ENCODE assay signal across 1 cellular context in the genomic region with DNA sequence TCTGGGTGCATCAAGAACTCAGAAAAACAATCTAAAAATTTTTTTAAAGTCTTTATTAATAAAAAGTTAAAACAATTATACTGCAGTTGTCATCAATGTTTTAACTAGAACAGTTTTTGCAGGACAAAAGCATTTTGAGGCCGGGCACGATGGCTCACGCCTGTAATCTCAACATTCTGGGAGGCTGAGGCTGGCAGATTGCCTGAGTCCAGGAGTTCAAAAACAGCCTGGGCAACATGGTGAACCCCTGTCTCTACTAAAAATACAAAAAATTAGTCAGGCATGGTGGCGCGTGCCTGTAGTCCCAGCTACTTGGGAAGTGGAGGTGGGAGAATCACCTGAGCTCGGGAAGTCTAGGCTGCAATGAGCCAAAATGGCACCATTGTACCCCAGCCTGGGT.
TF ChIP-seq lines count a peak whose summit lies in the region.

No MANE protein-coding gene starts in this region.

TF ChIP-seq in GM12878, 131 proteins besides CTCF, POLR2A, EP300 and RAD21:
- TF ChIP-seq CREM (IDR thresholded peaks at IDR 0.05; ENCODE audit: low read depth) (no peak), DPF2 (IDR thresholded peaks at IDR 0.05) (no peak), BCL11A (IDR thresholded peaks at IDR 0.05; ENCODE audit: low read depth, low read length) (no peak), PAX5 (IDR thresholded peaks at IDR 0.05; ENCODE audit: borderline replicate concordance, low read depth, low read length) (no peak), RB1 (IDR thresholded peaks at IDR 0.05; ENCODE audit: borderline replicate concordance) (no peak), SP1 (IDR thresholded peaks at IDR 0.05; ENCODE audit: low read depth, low read length) (no peak), HDAC6 (IDR thresholded peaks at IDR 0.05; ENCODE audit: unreplicated experiment) (no peak), KAT2A (conservative IDR thresholded peaks at IDR 0.05; ENCODE audit: control insufficient read depth, low read depth, low read length) (no peak), ZNF24 (IDR thresholded peaks at IDR 0.05) (no peak), FOS (IDR thresholded peaks at IDR 0.05; ENCODE audit: borderline replicate concordance, extremely low read depth, insufficient read length) (no peak), NR2C2 (IDR thresholded peaks at IDR 0.05; ENCODE audit: borderline replicate concordance, control insufficient read depth, insufficient read length, low read depth) (no peak)
- TF ChIP-seq, protein P1, sequence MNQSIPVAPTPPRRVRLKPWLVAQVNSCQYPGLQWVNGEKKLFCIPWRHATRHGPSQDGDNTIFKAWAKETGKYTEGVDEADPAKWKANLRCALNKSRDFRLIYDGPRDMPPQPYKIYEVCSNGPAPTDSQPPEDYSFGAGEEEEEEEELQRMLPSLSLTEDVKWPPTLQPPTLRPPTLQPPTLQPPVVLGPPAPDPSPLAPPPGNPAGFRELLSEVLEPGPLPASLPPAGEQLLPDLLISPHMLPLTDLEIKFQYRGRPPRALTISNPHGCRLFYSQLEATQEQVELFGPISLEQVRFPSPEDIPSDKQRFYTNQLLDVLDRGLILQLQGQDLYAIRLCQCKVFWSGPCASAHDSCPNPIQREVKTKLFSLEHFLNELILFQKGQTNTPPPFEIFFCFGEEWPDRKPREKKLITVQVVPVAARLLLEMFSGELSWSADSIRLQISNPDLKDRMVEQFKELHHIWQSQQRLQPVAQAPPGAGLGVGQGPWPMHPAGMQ (IDR thresholded peaks at IDR 0.05; ENCODE audit: borderline replicate concordance) = no peak
- TF ChIP-seq, protein P2, sequence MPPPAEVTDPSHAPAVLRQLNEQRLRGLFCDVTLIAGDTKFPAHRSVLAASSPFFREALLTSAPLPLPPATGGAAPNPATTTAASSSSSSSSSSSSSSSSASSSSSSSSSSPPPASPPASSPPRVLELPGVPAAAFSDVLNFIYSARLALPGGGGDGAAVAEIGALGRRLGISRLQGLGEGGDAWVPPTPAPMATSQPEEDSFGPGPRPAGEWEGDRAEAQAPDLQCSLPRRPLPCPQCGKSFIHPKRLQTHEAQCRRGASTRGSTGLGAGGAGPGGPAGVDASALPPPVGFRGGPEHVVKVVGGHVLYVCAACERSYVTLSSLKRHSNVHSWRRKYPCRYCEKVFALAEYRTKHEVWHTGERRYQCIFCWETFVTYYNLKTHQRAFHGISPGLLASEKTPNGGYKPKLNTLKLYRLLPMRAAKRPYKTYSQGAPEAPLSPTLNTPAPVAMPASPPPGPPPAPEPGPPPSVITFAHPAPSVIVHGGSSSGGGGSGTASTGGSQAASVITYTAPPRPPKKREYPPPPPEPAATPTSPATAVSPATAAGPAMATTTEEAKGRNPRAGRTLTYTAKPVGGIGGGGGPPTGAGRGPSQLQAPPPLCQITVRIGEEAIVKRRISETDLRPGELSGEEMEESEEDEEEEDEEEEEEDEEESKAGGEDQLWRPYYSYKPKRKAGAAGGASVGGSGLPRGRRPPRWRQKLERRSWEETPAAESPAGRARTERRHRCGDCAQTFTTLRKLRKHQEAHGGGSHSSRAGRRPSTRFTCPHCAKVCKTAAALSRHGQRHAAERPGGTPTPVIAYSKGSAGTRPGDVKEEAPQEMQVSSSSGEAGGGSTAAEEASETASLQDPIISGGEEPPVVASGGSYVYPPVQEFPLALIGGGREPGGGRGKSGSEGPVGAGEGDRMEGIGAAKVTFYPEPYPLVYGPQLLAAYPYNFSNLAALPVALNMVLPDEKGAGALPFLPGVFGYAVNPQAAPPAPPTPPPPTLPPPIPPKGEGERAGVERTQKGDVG (CRISPR knock-in tag; IDR thresholded peaks at IDR 0.05) = no peak
